In genomic region chr1:35660581-35661473, GRCh38 we compare ENCODE assay signal across 11 cellular contexts. TPM values are rescaled to one million over a fixed set of nuclear protein-coding genes. Genes with fewer than 3 reads are reported as not detected.
DNase-seq lines count a peak whose midpoint lies in the region; TF ChIP-seq lines count a peak whose summit lies in the region.
"Had no signal": no experiment of that assay in that cellular context is flagged by ENCODE, and none has a peak within 500 bp of the region (broad histone marks: within the 10 kb centered on the region; RNA-seq: fewer than 3 reads in every experiment).

No MANE protein-coding gene starts in this region.

- no peak overlapping the region for H3K27ac Mint-ChIP-seq in MCF 10A (ENCODE audit: low read depth, unreplicated experiment)
- H3K27ac Mint-ChIP-seq in activated CD4-positive, alpha-beta memory T cell treated with anti-CD3 and anti-CD28 coated beads, Interleukin-2, amount 10 ng/mL, durations not matched to agents 7 days and 5 days, result no peak overlapping the region
- H3K27ac Mint-ChIP-seq: activated T-cell treated with anti-CD3 and anti-CD28 coated beads, Interleukin-2, amount 50 U/mL, for 24 hours; B cell had no signal

- POLR2A ChIA-PET in MCF 10A (lab: Yijun Ruan, JAX), result no interaction called here
- POLR2A ChIA-PET in SK-N-SH (lab: Yijun Ruan, JAX), result no interaction called here
- POLR2A ChIA-PET in activated CD4-positive, alpha-beta memory T cell treated with anti-CD3 and anti-CD28 coated beads, Interleukin-2, amount 10 ng/mL, durations not matched to agents 7 days and 5 days (lab: Charles Lee), result no interaction called here

- no TSS peak for BruUV-seq in MCF 10A (replicated peaks; lab: Mats Ljungman, UMichigan)
- BruUV-seq in mammary epithelial cell (replicated peaks; lab: Mats Ljungman, UMichigan), result no TSS peak

- 3% methylated on average over 3 of the region's 5 CpGs for WGBS in mammary epithelial cell (ENCODE audit: low coverage, missing lambda C conversion rate)
- 64% methylated on average over 5 of the region's 5 CpGs for WGBS in SK-N-SH (ENCODE audit: low lambda C conversion rate)

- no peaks in the 10 kb centered on the region for H3K9me3 Mint-ChIP-seq in MCF 10A (ENCODE audit: unreplicated experiment)
- H3K9me3 Mint-ChIP-seq in activated CD4-positive, alpha-beta memory T cell treated with anti-CD3 and anti-CD28 coated beads, Interleukin-2, amount 10 ng/mL, durations not matched to agents 7 days and 5 days, result no peaks in the 10 kb centered on the region
- H3K9me3 Mint-ChIP-seq: activated T-cell treated with anti-CD3 and anti-CD28 coated beads, Interleukin-2, amount 50 U/mL, for 24 hours; stimulated activated naive CD8-positive, alpha-beta T cell treated with anti-CD3 and anti-CD28 coated beads, Interleukin-15, amount 100 ng/mL, for 72 hours had no signal

- H3K4me2 ChIP-seq in mammary epithelial cell (ENCODE audit: insufficient read depth, low read depth, low read length) (no peak overlapping the region), SK-N-SH (no peak overlapping the region)

- CTCF ChIA-PET in MCF 10A (lab: Yijun Ruan, JAX), result interaction anchor here (1.0 kb wide), 1 partner anchor 54 kb away, joined by 4 read pairs; no protein-coding TSS in a partner anchor
- CTCF ChIA-PET in mammary epithelial cell (lab: Charles Lee; ENCODE audit: low non-redundant PET), result no interaction called here
- CTCF ChIA-PET in SK-N-SH (lab: Yijun Ruan, JAX), result no interaction called here
- CTCF ChIA-PET in activated CD4-positive, alpha-beta memory T cell treated with anti-CD3 and anti-CD28 coated beads, Interleukin-2, amount 10 ng/mL, durations not matched to agents 7 days and 5 days (lab: Charles Lee), result no interaction called here

- dilution Hi-C loops in mammary epithelial cell (cut with HindIII; ENCODE audit: low sequenced_read_pairs), result no loop called here

- no peaks in the 10 kb centered on the region for H3K36me3 ChIP-seq in mammary epithelial cell (ENCODE audit: insufficient read depth, low read length)
- H3K36me3 ChIP-seq in SK-N-SH (replicated peaks in 1 of 2; ENCODE audit: control insufficient read depth in 1 of 2, insufficient read depth in 2 of 2, low read length in 1 of 2), result no peaks in the 10 kb centered on the region

- H3K9me3 ChIP-seq in mammary epithelial cell (replicated peaks; ENCODE audit: insufficient read depth, low read length) (no peaks in the 10 kb centered on the region), SK-N-SH (no peaks in the 10 kb centered on the region)

- no peaks in the 10 kb centered on the region for H3K9me2 ChIP-seq in SK-N-SH

- no peaks in the 10 kb centered on the region for H3K4me1 ChIP-seq in mammary epithelial cell (ENCODE audit: insufficient read depth, low read length)
- no peaks in the 10 kb centered on the region for H3K4me1 ChIP-seq in SK-N-SH (ENCODE audit: control insufficient read depth in 1 of 2, insufficient read depth in 2 of 2, low read depth in 1 of 2, low read length in 1 of 2)

- H4K20me1 ChIP-seq in mammary epithelial cell (ENCODE audit: insufficient read depth, low read length), result no peaks in the 10 kb centered on the region
- H4K20me1 ChIP-seq in SK-N-SH (ENCODE audit: insufficient read depth), result no peaks in the 10 kb centered on the region

- no peak overlapping the region for H3K4me3 Mint-ChIP-seq in MCF 10A (ENCODE audit: unreplicated experiment)
- H3K4me3 Mint-ChIP-seq in activated CD4-positive, alpha-beta memory T cell treated with anti-CD3 and anti-CD28 coated beads, Interleukin-2, amount 10 ng/mL, durations not matched to agents 7 days and 5 days, result no peak overlapping the region
- H3K4me3 Mint-ChIP-seq: activated T-cell treated with anti-CD3 and anti-CD28 coated beads, Interleukin-2, amount 50 U/mL, for 24 hours; B cell; stimulated activated naive CD8-positive, alpha-beta T cell treated with anti-CD3 and anti-CD28 coated beads, Interleukin-15, amount 100 ng/mL, for 72 hours had no signal

- no peak for TF ChIP-seq EP300 in SK-N-SH (IDR thresholded peaks at IDR 0.05; ENCODE audit: borderline replicate concordance in 1 of 2, low read depth in 1 of 2, low read length in 1 of 2)

- DNase-seq in MCF 10A (ENCODE audit: unreplicated experiment) (peak; percentile 53), mammary epithelial cell (no peak), SK-N-SH (no peak), fibroblast of villous mesenchyme (ENCODE audit: low read depth) (peak; percentile 74), NCI-H1105 (lab: John Stamatoyannopoulos, UW) (no peak), NCI-H187 (lab: John Stamatoyannopoulos, UW) (no peak)
- DNase-seq in stimulated activated naive CD4-positive, alpha-beta T cell treated with Interleukin-2 at 50 U/mL for 16 hours (lab: John Stamatoyannopoulos, UW), result no peak
- DNase-seq in activated CD4-positive, alpha-beta memory T cell treated with anti-CD3 and anti-CD28 coated beads, Interleukin-2, amount 10 ng/mL, durations not matched to agents 7 days and 5 days, result no peak
- DNase-seq: activated T-cell treated with anti-CD3 and anti-CD28 coated beads, Interleukin-2, amount 50 U/mL, for 24 hours; stimulated activated naive CD8-positive, alpha-beta T cell treated with anti-CD3 and anti-CD28 coated beads, Interleukin-15, amount 100 ng/mL, for 72 hours had no signal

- no peak overlapping the region for H3K4me3 ChIP-seq in mammary epithelial cell (replicated peaks in 1 of 3; ENCODE audit: insufficient read depth in 1 of 3, low read depth in 2 of 3, low read length in 3 of 3)
- no peak overlapping the region for H3K4me3 ChIP-seq in SK-N-SH (ENCODE audit: low read depth in 2 of 2, low read length in 1 of 2)
- no peak overlapping the region for H3K4me3 ChIP-seq in fibroblast of villous mesenchyme (ENCODE audit: low read depth, low read length)

- no peak overlapping the region for H2AFZ ChIP-seq in mammary epithelial cell (ENCODE audit: low read depth, low read length)
- no peak overlapping the region for H2AFZ ChIP-seq in SK-N-SH (ENCODE audit: low read depth)

- TF ChIP-seq CTCF in MCF 10A (IDR thresholded peaks at IDR 0.05; ENCODE audit: unreplicated experiment) (no peak), mammary epithelial cell (conservative IDR thresholded peaks at IDR 0.05 in 1 of 2, IDR thresholded peaks at IDR 0.05 in 1 of 2; ENCODE audit: extremely low read depth in 1 of 2, insufficient read depth in 1 of 2, low read depth in 1 of 2, low read length in 2 of 2) (no peak), SK-N-SH (IDR thresholded peaks at IDR 0.05) (no peak), fibroblast of villous mesenchyme (IDR thresholded peaks at IDR 0.05; ENCODE audit: insufficient read depth, low read depth, low read length) (no peak)

- H3K36me3 Mint-ChIP-seq in MCF 10A (ENCODE audit: insufficient read depth, unreplicated experiment), result no peaks in the 10 kb centered on the region
- H3K36me3 Mint-ChIP-seq in activated CD4-positive, alpha-beta memory T cell treated with anti-CD3 and anti-CD28 coated beads, Interleukin-2, amount 10 ng/mL, durations not matched to agents 7 days and 5 days (ENCODE audit: low read depth), result no peaks in the 10 kb centered on the region

- peaks cover 23% of the 10 kb centered on the region for H3K27me3 Mint-ChIP-seq in MCF 10A (ENCODE audit: insufficient read depth, unreplicated experiment)
- peaks cover 12% of the 10 kb centered on the region for H3K27me3 Mint-ChIP-seq in activated CD4-positive, alpha-beta memory T cell treated with anti-CD3 and anti-CD28 coated beads, Interleukin-2, amount 10 ng/mL, durations not matched to agents 7 days and 5 days

- H3K9ac ChIP-seq in mammary epithelial cell (ENCODE audit: insufficient read depth, low read length), result no peak overlapping the region
- no peak overlapping the region for H3K9ac ChIP-seq in SK-N-SH

- H3K27me3 ChIP-seq in mammary epithelial cell (ENCODE audit: insufficient read depth, low read length) (no peaks in the 10 kb centered on the region), SK-N-SH (ENCODE audit: insufficient read depth) (no peaks in the 10 kb centered on the region)

- in situ Hi-C loops in mammary epithelial cell (cut with MboI; ENCODE audit: low sequenced_read_pairs in 2 of 2), result no loop called here

- H3F3A ChIP-seq in SK-N-SH (replicated peaks; ENCODE audit: insufficient read depth), result peaks cover 3% of the 10 kb centered on the region

- TF ChIP-seq RAD21 in SK-N-SH (IDR thresholded peaks at IDR 0.05; ENCODE audit: low read length), result no peak

- peaks cover 5% of the 10 kb centered on the region for H3K4me1 Mint-ChIP-seq in MCF 10A (ENCODE audit: insufficient read depth, unreplicated experiment)
- no peaks in the 10 kb centered on the region for H3K4me1 Mint-ChIP-seq in activated CD4-positive, alpha-beta memory T cell treated with anti-CD3 and anti-CD28 coated beads, Interleukin-2, amount 10 ng/mL, durations not matched to agents 7 days and 5 days
- H3K4me1 Mint-ChIP-seq: stimulated activated naive CD8-positive, alpha-beta T cell treated with anti-CD3 and anti-CD28 coated beads, Interleukin-15, amount 100 ng/mL, for 72 hours had no signal

- intact Hi-C loops in MCF 10A (cut with micrococcal nuclease), result no loop called here
- intact Hi-C loops in mammary epithelial cell (cut with micrococcal nuclease), result no loop called here

- H3K79me2 ChIP-seq in mammary epithelial cell (ENCODE audit: insufficient read depth, low read length) (no peaks in the 10 kb centered on the region), SK-N-SH (ENCODE audit: insufficient read depth) (no peaks in the 10 kb centered on the region)

- H3K27ac ChIP-seq in mammary epithelial cell (ENCODE audit: insufficient read depth, low read depth, low read length) (no peak overlapping the region), SK-N-SH (ENCODE audit: low read depth in 2 of 2, low read length in 1 of 2) (no peak overlapping the region)

RNA-seq across cellular contexts. Expression of gene PSMB2, which starts 19.5 kb away (rescaled TPM):
- total RNA-seq in MCF 10A (2022), result 82.6 and 93.9 TPM in 2 replicates
- 10 to 100 TPM; 24.3 to 82.1 TPM for total RNA-seq in mammary epithelial cell
- polyA plus RNA-seq in mammary epithelial cell, result 76.3 TPM
- 164 TPM for polyA minus RNA-seq in mammary epithelial cell
- 78.3 and 83.5 TPM in 2 replicates for polyA plus RNA-seq in SK-N-SH (2012; rRNA removed)
- polyA plus RNA-seq in SK-N-SH (2012; cell fraction: cytosol; rRNA removed), result 76.5 and 78.7 TPM in 2 replicates
- polyA plus RNA-seq in SK-N-SH (2012; cell fraction: nucleus; rRNA removed), result 37.6 and 42.1 TPM in 2 replicates
- total RNA-seq in fibroblast of villous mesenchyme, result 20.6 and 21.2 TPM in 2 replicates
- 10 to 100 TPM; 76.4 to 78.1 TPM for total RNA-seq in activated CD4-positive, alpha-beta memory T cell treated with anti-CD3 and anti-CD28 coated beads, Interleukin-2, amount 10 ng/mL, durations not matched to agents 7 days and 5 days

RNA-seq across cellular contexts. Expression of gene C1orf216, which starts 57.9 kb away (rescaled TPM):
- 7.1 and 8.3 TPM in 2 replicates for total RNA-seq in MCF 10A (2022)
- total RNA-seq in mammary epithelial cell, result 10 to 100 TPM in 1 of 2 donors, 1 to 10 TPM in 1; 9.3 to 15.8 TPM
- polyA plus RNA-seq in mammary epithelial cell, result 9.7 TPM
- 17.2 TPM for polyA minus RNA-seq in mammary epithelial cell
- polyA plus RNA-seq in SK-N-SH (2012; rRNA removed), result 20.0 and 28.3 TPM in 2 replicates
- 21.3 and 24.0 TPM in 2 replicates for polyA plus RNA-seq in SK-N-SH (2012; cell fraction: cytosol; rRNA removed)
- 29.3 and 44.4 TPM in 2 replicates for polyA plus RNA-seq in SK-N-SH (2012; cell fraction: nucleus; rRNA removed)
- 14.5 and 19.9 TPM in 2 replicates for total RNA-seq in fibroblast of villous mesenchyme
- 10 to 100 TPM; 12.2 to 13.1 TPM for total RNA-seq in activated CD4-positive, alpha-beta memory T cell treated with anti-CD3 and anti-CD28 coated beads, Interleukin-2, amount 10 ng/mL, durations not matched to agents 7 days and 5 days

Comparison
In these comparisons a context has a peak if more than half of its experiments do, and no peak if none do; other contexts are left out.
1. DNase-seq: peak in MCF 10A (single experiment) and fibroblast of villous mesenchyme (single experiment); none in mammary epithelial cell (single experiment), SK-N-SH (single experiment), stimulated activated naive CD4-positive, alpha-beta T cell treated with Interleukin-2 at 50 U/mL for 16 hours (single experiment), NCI-H1105 (single experiment), NCI-H187 (0 of 2) and activated CD4-positive, alpha-beta memory T cell treated with anti-CD3 and anti-CD28 coated beads, Interleukin-2, amount 10 ng/mL, durations not matched to agents 7 days and 5 days (single experiment).